14 cellular contexts compared by ENCODE assay signal in the genomic region with DNA sequence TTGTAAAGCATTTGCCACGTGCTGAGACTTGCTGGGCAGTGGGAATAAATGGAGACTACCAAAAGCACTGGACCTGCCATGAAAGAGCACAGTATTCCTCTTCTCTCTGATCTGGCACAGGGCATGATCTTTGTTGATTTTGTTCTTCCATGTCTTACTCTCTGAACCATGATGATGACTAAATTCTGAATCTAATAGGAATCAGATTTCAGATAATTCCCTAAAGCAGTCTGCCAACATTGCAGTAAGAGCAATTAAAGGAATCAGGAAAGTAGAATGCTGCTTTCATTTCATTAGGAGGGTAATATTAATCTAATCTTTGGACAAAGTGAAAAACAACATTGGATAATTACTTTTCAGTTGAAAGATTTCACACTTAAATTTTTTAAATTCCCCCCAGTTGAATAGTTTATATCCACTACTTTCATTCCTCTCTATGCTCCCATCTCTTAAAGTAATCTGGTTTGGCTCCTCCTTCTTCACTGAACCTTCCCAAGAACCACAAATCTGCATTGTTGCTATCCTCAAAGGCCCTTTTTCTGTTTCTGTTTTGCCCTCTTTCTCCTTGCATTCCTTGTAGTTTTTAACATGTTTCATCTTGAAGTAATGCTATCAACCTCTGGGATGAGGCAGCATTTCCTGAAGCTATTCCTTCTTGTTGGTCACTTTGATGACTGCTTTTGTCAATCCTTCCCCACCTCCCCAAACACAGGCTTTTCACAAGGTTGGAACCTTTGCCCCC.
DNase-seq lines count a peak whose midpoint lies in the region; ATAC-seq and TF ChIP-seq lines count a peak whose summit lies in the region.
"Had no signal": no experiment of that assay in that cellular context is flagged by ENCODE, and none has a peak within 500 bp of the region (broad histone marks: within the 10 kb centered on the region; RNA-seq: fewer than 3 reads in every experiment).

No MANE protein-coding gene starts in this region.

- H3K4me3 ChIP-seq in coronary artery (no peak overlapping the region), upper lobe of left lung (no peak overlapping the region)
- H3K4me3 ChIP-seq: body of pancreas, esophagus muscularis mucosa, left ventricle myocardium inferior, tibial nerve had no signal

- no peaks in the 10 kb centered on the region for H3K36me3 ChIP-seq in upper lobe of left lung
- H3K36me3 ChIP-seq: esophagus muscularis mucosa, left ventricle myocardium inferior, tibial nerve had no signal

- TF ChIP-seq POLR2A in upper lobe of left lung (IDR thresholded peaks at IDR 0.05) = no peak

- peak overlapping the region; percentile 14 to 19 for H3K27ac ChIP-seq in coronary artery
- no peak overlapping the region for H3K27ac ChIP-seq in upper lobe of left lung
- H3K27ac ChIP-seq: body of pancreas, esophagus muscularis mucosa, KMS-11, left ventricle myocardium inferior had no signal

- DNase-seq in GM03348 (ENCODE audit: low spot score) (peak; percentile 13), NCI-H69 (lab: John Stamatoyannopoulos, UW) (peak; percentile 28), coronary artery (ENCODE audit: low spot score) (no peak), renal cortical epithelial cell (ENCODE audit: low read depth) (peak; percentile 80), HUDEP-2 (lab: John Stamatoyannopoulos, UW; ENCODE audit: unreplicated experiment in 76 of 76) (no peak), upper lobe of left lung (no peak), NCI-H1048 (lab: John Stamatoyannopoulos, UW) (no peak)
- no peak for DNase-seq in stimulated activated CD8-positive, alpha-beta memory T cell treated with anti-CD3 and anti-CD28 coated beads, Interleukin-4, amount 100 ng/mL, for 48 hours
- DNase-seq: body of pancreas, DMS79 treated with DMSO at 0.1 percent for 48 hours, left ventricle myocardium inferior had no signal

- WGBS in upper lobe of left lung, 2 donors = 56 to 64% methylated on average over 1 of the region's 1 CpG

- no peak for ATAC-seq in upper lobe of left lung (ENCODE audit: low FRiP score in 2 of 2)
- ATAC-seq: body of pancreas had no signal

- H3K27me3 ChIP-seq in upper lobe of left lung = no peaks in the 10 kb centered on the region
- H3K27me3 ChIP-seq: body of pancreas, esophagus muscularis mucosa, tibial nerve had no signal

- TF ChIP-seq CTCF in coronary artery (IDR thresholded peaks at IDR 0.05) = no peak
- TF ChIP-seq CTCF in upper lobe of left lung (IDR thresholded peaks at IDR 0.05) = no peak

- H3K4me1 ChIP-seq in upper lobe of left lung = peaks cover 0 to 6% (median 0%) of the 10 kb centered on the region in 4 donors
- H3K4me1 ChIP-seq: body of pancreas had no signal

- no peaks in the 10 kb centered on the region for H3K9me3 ChIP-seq in upper lobe of left lung
- H3K9me3 ChIP-seq: body of pancreas, esophagus muscularis mucosa, left ventricle myocardium inferior, tibial nerve had no signal

- TF ChIP-seq EP300 in upper lobe of left lung (IDR thresholded peaks at IDR 0.05) = no peak

Comparison
In these comparisons a context has a peak if more than half of its experiments do, and no peak if none do; other contexts are left out.
1. DNase-seq: peak in GM03348 (single experiment), NCI-H69 (single experiment) and renal cortical epithelial cell (single experiment); none in coronary artery (single experiment), HUDEP-2 (0 of 76), upper lobe of left lung (0 of 2), NCI-H1048 (single experiment) and stimulated activated CD8-positive, alpha-beta memory T cell treated with anti-CD3 and anti-CD28 coated beads, Interleukin-4, amount 100 ng/mL, for 48 hours (single experiment).
2. H3K27ac ChIP-seq: peak in coronary artery (2 of 2); none in upper lobe of left lung (0 of 4).